ENCODE assay signal across 26 cellular contexts in the genomic region with DNA sequence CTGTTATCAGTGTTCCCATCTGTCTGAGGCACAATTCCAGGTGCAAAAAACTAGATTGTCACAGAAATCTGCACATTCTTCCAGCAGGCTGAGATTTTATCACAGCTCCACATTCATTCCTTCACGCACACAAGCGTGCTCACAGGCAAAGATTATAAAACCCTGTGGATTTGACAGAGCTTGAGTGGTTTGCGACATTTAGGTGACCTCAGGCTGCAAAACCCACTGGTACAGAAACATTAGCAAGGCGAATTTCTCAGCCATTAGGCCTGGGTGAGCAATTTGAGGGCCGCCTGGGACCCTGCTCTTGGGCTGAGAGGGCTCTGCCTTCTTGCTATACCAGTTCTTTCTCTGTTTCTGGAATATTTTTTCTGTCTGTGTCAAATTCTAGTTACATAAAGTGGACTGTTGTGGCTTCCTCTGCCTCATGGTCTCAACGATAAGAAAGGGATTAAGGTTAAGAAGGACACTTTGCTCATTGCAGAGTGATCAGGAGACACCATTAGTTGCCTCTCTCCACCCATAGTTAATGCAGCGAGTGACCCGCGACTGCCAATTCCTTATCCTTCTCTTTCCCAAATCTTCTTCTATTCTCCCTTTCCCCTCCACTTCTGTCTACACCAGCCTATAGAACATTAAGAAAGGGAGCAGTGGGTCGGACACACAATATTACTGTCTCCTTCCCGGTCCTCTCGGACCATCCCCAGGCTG.
DNase-seq lines count a peak whose midpoint lies in the region; ATAC-seq and TF ChIP-seq lines count a peak whose summit lies in the region.
"Had no signal": no experiment of that assay in that cellular context is flagged by ENCODE, and none has a peak within 500 bp of the region (broad histone marks: within the 10 kb centered on the region; RNA-seq: fewer than 3 reads in every experiment).

No MANE protein-coding gene starts in this region.

- intact Hi-C loops in heart right ventricle (cut with DNase I), result no loop called here
- intact Hi-C loops in transverse colon (cut with DNase I; ENCODE audit: low total_unique reads), result no loop called here

- H3K4me3 Mint-ChIP-seq in neural progenitor cell, result no peak overlapping the region
- no peak overlapping the region for H3K4me3 Mint-ChIP-seq in activated naive CD8-positive, alpha-beta T cell treated with anti-CD3 and anti-CD28 coated beads, Interleukin-2, amount 50 U/mL, for 24 hours
- H3K4me3 Mint-ChIP-seq: activated naive CD8-positive, alpha-beta T cell treated with anti-CD3 and anti-CD28 coated beads, Interleukin-2, amount 10 ng/mL, durations not matched to agents 7 days and 5 days; naive B cell; T-cell had no signal

- H3K27ac ChIP-seq in heart right ventricle (peak overlapping the region in 8 of 10 donors; percentile 11 to 62 (median 31)), neural progenitor cell (no peak overlapping the region), transverse colon (peak overlapping the region in 3 of 4 donors; percentile 7 to 48 (median 43))
- H3K27ac ChIP-seq: breast epithelium, C4-2B, pancreas had no signal

- peaks cover 2% of the 10 kb centered on the region for H3K27me3 Mint-ChIP-seq in neural progenitor cell (ENCODE audit: insufficient read depth, low read depth)
- peaks cover 2% of the 10 kb centered on the region for H3K27me3 Mint-ChIP-seq in activated naive CD8-positive, alpha-beta T cell treated with anti-CD3 and anti-CD28 coated beads, Interleukin-2, amount 50 U/mL, for 24 hours
- H3K27me3 Mint-ChIP-seq: activated naive CD8-positive, alpha-beta T cell treated with anti-CD3 and anti-CD28 coated beads, Interleukin-2, amount 10 ng/mL, durations not matched to agents 7 days and 5 days had no signal

- no peaks in the 10 kb centered on the region for H3K79me2 ChIP-seq in neural progenitor cell (ENCODE audit: low read depth)

- no peak for TF ChIP-seq POLR2A in transverse colon (IDR thresholded peaks at IDR 0.05)

- H3K27ac Mint-ChIP-seq in neural progenitor cell, result peak overlapping the region; percentile 34
- no peak overlapping the region for H3K27ac Mint-ChIP-seq in activated naive CD8-positive, alpha-beta T cell treated with anti-CD3 and anti-CD28 coated beads, Interleukin-2, amount 50 U/mL, for 24 hours
- H3K27ac Mint-ChIP-seq: activated naive CD8-positive, alpha-beta T cell treated with anti-CD3 and anti-CD28 coated beads, Interleukin-2, amount 10 ng/mL, durations not matched to agents 7 days and 5 days; activated T-helper 2 cell treated with anti-CD3 and anti-CD28 coated beads, Interferon-gamma antibody, Interleukin-2, Interleukin-4, amounts not matched to agents 10 μg/mL and 5 μg/mL and 100 μg/mL, durations not matched to agents 14 hours and 24 hours and 36 hours; naive B cell; T-cell had no signal

- in situ Hi-C loops in transverse colon (cut with MboI; ENCODE audit: low pct_ligation_motif_present in 1 of 4, low pct_unique_long_range_greater_than_20kb in 1 of 4, low sequenced_read_pairs in 3 of 4), result no loop called here

- CTCF ChIA-PET in GM10248 (lab: Yijun Ruan, JAX), result no interaction called here

- TF ChIP-seq CTCF in heart right ventricle (IDR thresholded peaks at IDR 0.05), result no peak
- TF ChIP-seq CTCF in neural progenitor cell (IDR thresholded peaks at IDR 0.05), result no peak
- no peak for TF ChIP-seq CTCF in transverse colon (IDR thresholded peaks at IDR 0.05)
- no peak for TF ChIP-seq CTCF in GM10248 (IDR thresholded peaks at IDR 0.05; ENCODE audit: control extremely low read depth, extremely low read depth, low read depth, missing control alignments)

- peak; percentile 4 for DNase-seq in SK-N-DZ (ENCODE audit: low spot score)
- no peak for DNase-seq in heart right ventricle
- DNase-seq in neural progenitor cell (ENCODE audit: low spot score), result no peak
- no peak for DNase-seq in transverse colon
- DNase-seq in GM10248 (ENCODE audit: extremely low spot score), result no peak
- DNase-seq in AML-193 (lab: John Stamatoyannopoulos, UW), result no peak
- DNase-seq in activated naive CD8-positive, alpha-beta T cell treated with anti-CD3 and anti-CD28 coated beads, Interleukin-2, amount 50 U/mL, for 24 hours, result no peak
- DNase-seq: ACHN; activated CD4-positive, alpha-beta T cell treated with anti-CD3 and anti-CD28 coated beads, Interleukin-2, amount 50 U/mL, for 1 hour; activated CD8-positive, alpha-beta memory T cell treated with anti-CD3 and anti-CD28 coated beads, Interleukin-2, amount 50 U/mL, for 4 hours; activated naive CD8-positive, alpha-beta T cell treated with anti-CD3 and anti-CD28 coated beads, Interleukin-2, amount 10 ng/mL, durations not matched to agents 7 days and 5 days; cortex of kidney; DMS 273 treated with DMSO at 0.1 percent for 48 hours; hypothalamus; MG63; naive B cell; NCI-H146; NCI-H774; SHP77 treated with DMSO at 0.1 percent for 48 hours; stimulated activated naive CD4-positive, alpha-beta T cell treated with Interleukin-2 at 50 U/mL for 16 hours; T-cell had no signal

- H3K4me3 ChIP-seq in heart right ventricle (peak overlapping the region in 5 of 10 donors; percentile 27 to 40 (median 33)), neural progenitor cell (no peak overlapping the region), transverse colon (peak overlapping the region in 3 of 4 donors; percentile 6 to 18 (median 15))
- H3K4me3 ChIP-seq: MG63, pancreas had no signal

- no peaks in the 10 kb centered on the region for H3F3A ChIP-seq in neural progenitor cell (ENCODE audit: low read depth)

- peaks cover 0 to 23% (median 5%) of the 10 kb centered on the region in 9 donors for H3K4me1 ChIP-seq in heart right ventricle
- no peaks in the 10 kb centered on the region for H3K4me1 ChIP-seq in neural progenitor cell
- peaks cover 0 to 4% (median 0%) of the 10 kb centered on the region in 4 donors for H3K4me1 ChIP-seq in transverse colon
- H3K4me1 ChIP-seq: breast epithelium, pancreas had no signal

- no peak overlapping the region for H3K4me2 ChIP-seq in neural progenitor cell

- H4K20me1 ChIP-seq in neural progenitor cell (ENCODE audit: low read depth), result no peaks in the 10 kb centered on the region

- no peak overlapping the region for H3K9ac ChIP-seq in neural progenitor cell

- H3K9me3 ChIP-seq in heart right ventricle, result no peaks in the 10 kb centered on the region
- no peaks in the 10 kb centered on the region for H3K9me3 ChIP-seq in neural progenitor cell (ENCODE audit: low read depth)
- H3K9me3 ChIP-seq in transverse colon, result no peaks in the 10 kb centered on the region
- H3K9me3 ChIP-seq: breast epithelium, MG63, pancreas had no signal

- no peak for TF ChIP-seq EP300 in transverse colon (IDR thresholded peaks at IDR 0.05; ENCODE audit: low read depth)

- ATAC-seq in heart right ventricle (peak in 3 of 8 donors; percentile 14 to 50 (median 18)), GM19023 (IDR thresholded peaks at IDR 0.05; ENCODE audit: unreplicated experiment) (no peak)
- ATAC-seq in activated naive CD8-positive, alpha-beta T cell treated with anti-CD3 and anti-CD28 coated beads, Interleukin-2, amount 50 U/mL, for 24 hours, result no peak
- ATAC-seq: pancreas, T-cell had no signal

- H3K36me3 Mint-ChIP-seq in neural progenitor cell, result no peaks in the 10 kb centered on the region
- H3K36me3 Mint-ChIP-seq in activated naive CD8-positive, alpha-beta T cell treated with anti-CD3 and anti-CD28 coated beads, Interleukin-2, amount 50 U/mL, for 24 hours (ENCODE audit: low read depth), result no peaks in the 10 kb centered on the region
- H3K36me3 Mint-ChIP-seq: activated naive CD8-positive, alpha-beta T cell treated with anti-CD3 and anti-CD28 coated beads, Interleukin-2, amount 10 ng/mL, durations not matched to agents 7 days and 5 days; T-cell had no signal

- H3K36me3 ChIP-seq in heart right ventricle (no peaks in the 10 kb centered on the region), neural progenitor cell (no peaks in the 10 kb centered on the region), transverse colon (no peaks in the 10 kb centered on the region)
- H3K36me3 ChIP-seq: breast epithelium, MG63, pancreas had no signal

- 75 to 80% methylated on average over 12 of the region's 12 CpGs for WGBS in heart right ventricle, 2 donors
- 81 to 88% methylated on average over 4 to 12 of the region's 12 CpGs for WGBS in transverse colon (ENCODE audit: low coverage in 1 of 2), 2 donors

- H3K27me3 ChIP-seq in heart right ventricle (peaks cover 0 to 6% (median 0%) of the 10 kb centered on the region in 7 donors), neural progenitor cell (no peaks in the 10 kb centered on the region), transverse colon (no peaks in the 10 kb centered on the region)
- H3K27me3 ChIP-seq: breast epithelium, MG63, pancreas had no signal

- peaks cover 17% of the 10 kb centered on the region for H3K4me1 Mint-ChIP-seq in neural progenitor cell
- H3K4me1 Mint-ChIP-seq in activated naive CD8-positive, alpha-beta T cell treated with anti-CD3 and anti-CD28 coated beads, Interleukin-2, amount 50 U/mL, for 24 hours, result peaks cover 2% of the 10 kb centered on the region
- H3K4me1 Mint-ChIP-seq: activated naive CD8-positive, alpha-beta T cell treated with anti-CD3 and anti-CD28 coated beads, Interleukin-2, amount 10 ng/mL, durations not matched to agents 7 days and 5 days; T-cell had no signal

- H3K9me3 Mint-ChIP-seq in neural progenitor cell, result no peaks in the 10 kb centered on the region
- H3K9me3 Mint-ChIP-seq in activated naive CD8-positive, alpha-beta T cell treated with anti-CD3 and anti-CD28 coated beads, Interleukin-2, amount 50 U/mL, for 24 hours, result no peaks in the 10 kb centered on the region
- H3K9me3 Mint-ChIP-seq: activated naive CD8-positive, alpha-beta T cell treated with anti-CD3 and anti-CD28 coated beads, Interleukin-2, amount 10 ng/mL, durations not matched to agents 7 days and 5 days; activated T-helper 2 cell treated with anti-CD3 and anti-CD28 coated beads, Interferon-gamma antibody, Interleukin-2, Interleukin-4, amounts not matched to agents 10 μg/mL and 5 μg/mL and 100 μg/mL, durations not matched to agents 14 hours and 24 hours and 36 hours had no signal

- no peak overlapping the region for H2AFZ ChIP-seq in neural progenitor cell (replicated peaks)

- POLR2A ChIA-PET in GM10248 (lab: Yijun Ruan, JAX), result no interaction called here
